ENCODE assay signal across 20 cellular contexts in the genomic region with DNA sequence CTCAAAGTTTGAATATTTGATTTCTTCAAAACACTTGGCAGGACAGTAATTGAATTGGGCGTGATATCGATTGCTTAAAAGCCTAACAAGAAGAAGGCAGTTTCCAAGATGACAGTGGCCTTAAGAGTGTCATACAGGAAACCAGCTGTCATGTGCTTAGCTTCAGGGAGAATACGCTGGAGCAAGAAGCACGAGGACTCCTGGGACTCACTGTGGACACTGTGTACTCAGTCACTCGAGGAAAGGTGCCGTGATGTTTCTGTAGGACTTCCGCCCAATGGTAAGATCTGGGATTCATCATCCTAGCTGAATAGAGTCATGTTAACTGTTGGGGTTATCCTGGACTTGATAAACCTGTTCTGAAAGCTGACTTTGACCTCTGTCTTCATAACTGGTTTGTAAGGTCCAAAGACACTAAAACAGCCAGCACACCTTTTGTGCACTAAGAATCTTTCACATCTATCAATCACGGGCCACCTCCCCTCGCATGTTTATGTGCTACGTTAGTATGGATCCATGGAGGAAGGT.
"Had no signal": no experiment of that assay in that cellular context is flagged by ENCODE, and none has a peak within 500 bp of the region (broad histone marks: within the 10 kb centered on the region; RNA-seq: fewer than 3 reads in every experiment).

No MANE protein-coding gene starts in this region.

- H3K27me3 ChIP-seq: foreskin keratinocyte, pancreas, thyroid gland had no signal

- H3K9me3 ChIP-seq: pancreas, psoas muscle, thyroid gland had no signal

- H3K4me3 ChIP-seq: pancreas, psoas muscle, thyroid gland had no signal

- H3K4me1 ChIP-seq: foreskin keratinocyte, pancreas, thyroid gland had no signal

- DNase-seq: activated CD4-positive, alpha-beta T cell treated with anti-CD3 and anti-CD28 coated beads for 1 hour; activated CD4-positive, alpha-beta T cell treated with anti-CD3 and anti-CD28 coated beads, Interleukin-2, amount 50 U/mL, for 1 hour; activated CD8-positive, alpha-beta T cell treated with anti-CD3 and anti-CD28 coated beads, Interleukin-2, amount 10 ng/mL, durations not matched to agents 7 days and 5 days; cortex of kidney; endodermal cell; erythroblast; foreskin keratinocyte; glutamatergic neuron; hippocampal formation; kidney glomerular epithelial cell; midbrain; pancreas; psoas muscle; right cardiac atrium; stimulated activated CD4-positive, alpha-beta T cell treated with anti-CD3 and anti-CD28 coated beads, Interleukin-1b, Interleukin-23, amount 100 ng/mL, for 48 hours; substantia nigra; T-cell; thyroid gland; WERI-Rb-1 had no signal

- H3K36me3 ChIP-seq: pancreas, thyroid gland, WERI-Rb-1 had no signal

- H3K27ac ChIP-seq: foreskin keratinocyte, pancreas, psoas muscle, thyroid gland, WERI-Rb-1 had no signal

- ATAC-seq: activated CD8-positive, alpha-beta T cell treated with anti-CD3 and anti-CD28 coated beads, Interleukin-2, amount 10 ng/mL, durations not matched to agents 7 days and 5 days; activated naive CD4-positive, alpha-beta T cell treated with anti-CD3 and anti-CD28 coated beads, Interleukin-2, amount 50 U/mL, for 72 hours; foreskin keratinocyte; pancreas; T-cell had no signal
